8 cellular contexts compared by ENCODE assay signal in genomic region chr19:7522923-7523667, GRCh38. TPM values are rescaled to one million over a fixed set of nuclear protein-coding genes. Genes with fewer than 3 reads are reported as not detected.
DNase-seq lines count a peak whose midpoint lies in the region; ATAC-seq and TF ChIP-seq lines count a peak whose summit lies in the region.

No MANE protein-coding gene starts in this region.

- H3K36me3 ChIP-seq in ACC112 (ENCODE audit: insufficient read depth, low read length), result no peaks in the 10 kb centered on the region
- H3K36me3 ChIP-seq in thymus (ENCODE audit: control insufficient read depth, insufficient read depth), result peaks cover 13% of the 10 kb centered on the region

- H3K79me2 ChIP-seq in ACC112 (ENCODE audit: control insufficient read depth, insufficient read depth, low read length, unreplicated experiment), result peaks cover 11% of the 10 kb centered on the region

- POLR2A ChIA-PET in activated naive CD8-positive, alpha-beta T cell treated with anti-CD3 and anti-CD28 coated beads, Interleukin-2, amount 10 ng/mL, durations not matched to agents 7 days and 5 days (lab: Charles Lee), result interaction anchor here (0.6 to 2.8 kb wide), 11 partner anchors 8 to 454 kb away, joined by 3 to 26 read pairs (median 5); partner anchors contain the start of genes PET100, PNPLA6, STXBP2 and XAB2

- H3K9me3 ChIP-seq in thymus (ENCODE audit: control insufficient read depth), result no peaks in the 10 kb centered on the region

- no peaks in the 10 kb centered on the region for H3K27me3 Mint-ChIP-seq in activated naive CD8-positive, alpha-beta T cell treated with anti-CD3 and anti-CD28 coated beads, Interleukin-2, amount 10 ng/mL, durations not matched to agents 7 days and 5 days

- 20% methylated on average over 23 of the region's 23 CpGs for WGBS in thymus

- H3K4me3 ChIP-seq in ACC112 (ENCODE audit: low read depth, low read length) (peak overlapping the region; percentile 96), HFF-Myc (replicated peaks; ENCODE audit: low read depth, low read length) (peak overlapping the region; percentile 60), thymus (ENCODE audit: low read length) (peak overlapping the region; percentile 74)

- DNase-seq in HFF-Myc (ENCODE audit: extremely low read depth, low read depth), result no peak
- no peak for DNase-seq in activated naive CD8-positive, alpha-beta T cell treated with anti-CD3 and anti-CD28 coated beads, Interleukin-2, amount 10 ng/mL, durations not matched to agents 7 days and 5 days
- no peak for DNase-seq in NCI-H524 (lab: John Stamatoyannopoulos, UW)
- DNase-seq in putamen (ENCODE audit: low spot score), result no peak
- DNase-seq in SIG-M5 treated with dmso at 0.1 percent for 504 hours (lab: John Stamatoyannopoulos, UW; ENCODE audit: unreplicated experiment), result no peak

- no peak for ATAC-seq in activated naive CD8-positive, alpha-beta T cell treated with anti-CD3 and anti-CD28 coated beads, Interleukin-2, amount 10 ng/mL, durations not matched to agents 7 days and 5 days (ENCODE audit: low read depth)

- H3K27me3 ChIP-seq in ACC112 (ENCODE audit: insufficient read depth, low read length) (no peaks in the 10 kb centered on the region), layer of hippocampus (ENCODE audit: control insufficient read depth, insufficient read depth, low read length) (no peaks in the 10 kb centered on the region), thymus (ENCODE audit: control insufficient read depth, insufficient read depth) (no peaks in the 10 kb centered on the region)

- no peaks in the 10 kb centered on the region for H3K36me3 Mint-ChIP-seq in activated naive CD8-positive, alpha-beta T cell treated with anti-CD3 and anti-CD28 coated beads, Interleukin-2, amount 10 ng/mL, durations not matched to agents 7 days and 5 days

- H2AFZ ChIP-seq in ACC112 (ENCODE audit: low read length, unreplicated experiment), result peak overlapping the region; percentile 85

- H3K27ac ChIP-seq in ACC112 (ENCODE audit: low read depth, low read length) (no peak overlapping the region; the same call in 1 of the 2 replicates), layer of hippocampus (ENCODE audit: low read depth, low read length) (peak overlapping the region; percentile 90), thymus (ENCODE audit: low read depth) (no peak overlapping the region)

- peak overlapping the region; percentile 6 for H3K27ac Mint-ChIP-seq in activated naive CD8-positive, alpha-beta T cell treated with anti-CD3 and anti-CD28 coated beads, Interleukin-2, amount 10 ng/mL, durations not matched to agents 7 days and 5 days

- no peak for TF ChIP-seq CTCF in HFF-Myc (IDR thresholded peaks at IDR 0.05; ENCODE audit: low read depth, low read length, missing control alignments)

- H3K9me3 Mint-ChIP-seq in activated naive CD8-positive, alpha-beta T cell treated with anti-CD3 and anti-CD28 coated beads, Interleukin-2, amount 10 ng/mL, durations not matched to agents 7 days and 5 days, result no peaks in the 10 kb centered on the region

- H3K4me3 Mint-ChIP-seq in activated naive CD8-positive, alpha-beta T cell treated with anti-CD3 and anti-CD28 coated beads, Interleukin-2, amount 10 ng/mL, durations not matched to agents 7 days and 5 days, result peak overlapping the region; percentile 68

- H3K4me1 ChIP-seq in ACC112 (ENCODE audit: control insufficient read depth, insufficient read depth, low read length, unreplicated experiment) (no peaks in the 10 kb centered on the region), thymus (ENCODE audit: control insufficient read depth, insufficient read depth, low read length) (peaks cover 10% of the 10 kb centered on the region)

- peaks cover 5% of the 10 kb centered on the region for H3K4me1 Mint-ChIP-seq in activated naive CD8-positive, alpha-beta T cell treated with anti-CD3 and anti-CD28 coated beads, Interleukin-2, amount 10 ng/mL, durations not matched to agents 7 days and 5 days

RNA-seq across cellular contexts. Expression of gene MCOLN1, which starts 0.7 kb away (rescaled TPM):
- 10 to 100 TPM; 17.5 to 18.2 TPM for total RNA-seq in activated naive CD8-positive, alpha-beta T cell treated with anti-CD3 and anti-CD28 coated beads, Interleukin-2, amount 10 ng/mL, durations not matched to agents 7 days and 5 days
- 41.0 TPM for polyA plus RNA-seq in thymus

RNA-seq across cellular contexts. Expression of gene ZNF358, which starts 7.2 kb away (rescaled TPM):
- 10 to 100 TPM; 12.6 to 13.1 TPM for total RNA-seq in activated naive CD8-positive, alpha-beta T cell treated with anti-CD3 and anti-CD28 coated beads, Interleukin-2, amount 10 ng/mL, durations not matched to agents 7 days and 5 days
- polyA plus RNA-seq in thymus, result 23.5 TPM

RNA-seq across cellular contexts. Expression of gene PNPLA6, which starts 12.4 kb away (rescaled TPM):
- total RNA-seq in activated naive CD8-positive, alpha-beta T cell treated with anti-CD3 and anti-CD28 coated beads, Interleukin-2, amount 10 ng/mL, durations not matched to agents 7 days and 5 days, result 100 to 1,000 TPM; 152 to 155 TPM
- 75.3 TPM for polyA plus RNA-seq in thymus

RNA-seq across cellular contexts. Expression of gene PEX11G, which starts 34.3 kb away (rescaled TPM):
- total RNA-seq in activated naive CD8-positive, alpha-beta T cell treated with anti-CD3 and anti-CD28 coated beads, Interleukin-2, amount 10 ng/mL, durations not matched to agents 7 days and 5 days, result 1 to 10 TPM; 1.0 to 1.3 TPM
- 4.8 TPM for polyA plus RNA-seq in thymus
